16 cellular contexts compared by ENCODE assay signal in genomic region chr7:102047167-102047566, GRCh38.
DNase-seq lines count a peak whose midpoint lies in the region; ATAC-seq, FAIRE-seq and TF ChIP-seq lines count a peak whose summit lies in the region.
"Had no signal": no experiment of that assay in that cellular context is flagged by ENCODE, and none has a peak within 500 bp of the region (broad histone marks: within the 10 kb centered on the region; RNA-seq: fewer than 3 reads in every experiment).

No MANE protein-coding gene starts in this region.

- no peak for TF ChIP-seq POLR2A in HepG2 (IDR thresholded peaks at IDR 0.05; ENCODE audit: insufficient read depth in 1 of 2, low read depth in 2 of 2, low read length in 2 of 2)
- no peak for TF ChIP-seq POLR2A in right lobe of liver (IDR thresholded peaks at IDR 0.05)
- TF ChIP-seq POLR2A in H1 (IDR thresholded peaks at IDR 0.05; ENCODE audit: control extremely low read depth in 1 of 2, low read depth in 2 of 2, low read length in 2 of 2): no peak

- H3K79me1 ChIP-seq in H1 (ENCODE audit: low read depth, low read length): peaks cover 5% of the 10 kb centered on the region; the same call in 1 of the 2 replicates

- H3K4me3 ChIP-seq in HepG2 (replicated peaks in 1 of 3; ENCODE audit: insufficient read depth in 1 of 3, low read depth in 2 of 3, low read length in 3 of 3): no peak overlapping the region
- no peak overlapping the region for H3K4me3 ChIP-seq in right lobe of liver
- no peak overlapping the region for H3K4me3 ChIP-seq in HEK293 (ENCODE audit: low read depth, low read length)
- H3K4me3 ChIP-seq in H1 (ENCODE audit: extremely low read depth in 1 of 4, insufficient read depth in 2 of 4, low read depth in 3 of 4, low read length in 4 of 4): no peak overlapping the region
- no peak overlapping the region for H3K4me3 ChIP-seq in BE2C (ENCODE audit: low read depth, low read length)
- H3K4me3 ChIP-seq in left lung: no peak overlapping the region
- H3K4me3 ChIP-seq: GM23338 had no signal

- no peak overlapping the region for H2BK12ac ChIP-seq in H1 (ENCODE audit: low read depth, low read length)

- DNase-seq in HepG2 (ENCODE audit: low spot score) (no peak), right lobe of liver (no peak), H1 (ENCODE audit: low read depth in 1 of 2, low spot score in 2 of 2) (no peak), BE2C (no peak), left lung (no peak)
- no peak for DNase-seq in activated CD4-positive, CD25-positive, alpha-beta regulatory T cell treated with anti-CD3 and anti-CD28 coated beads, Interleukin-2, amount 50 U/mL, for 72 hours
- DNase-seq: 8988T; CD4-positive, alpha-beta memory T cell; DMS153; DMS79; GF-D8; H7 had no signal

- H3K23me2 ChIP-seq in H1 (ENCODE audit: low read depth, low read length): peaks cover 5% of the 10 kb centered on the region; the same call in 1 of the 2 replicates

- H3K18ac ChIP-seq in H1 (ENCODE audit: extremely low read depth, low read length): no peak overlapping the region

- WGBS in HepG2 (ENCODE audit: low lambda C conversion rate): 100% methylated on average over 1 of the region's 1 CpG
- WGBS in right lobe of liver (ENCODE audit: insufficient coverage, low coverage, low lambda C conversion rate, missing lambda C conversion rate): 100% methylated on average over 1 of the region's 1 CpG
- WGBS in H1 (ENCODE audit: extremely low coverage in 1 of 2, insufficient coverage in 1 of 2, insufficient read length in 1 of 2, insufficient replicate concordance in 2 of 2, low coverage in 1 of 2, low lambda C conversion rate in 2 of 2, missing lambda C conversion rate in 1 of 2), 2 experiments: 80% methylated on average over 1 of the region's 1 CpG; no CpG with 5 or more reads in 1 of the 2 experiments

- POLR2A ChIA-PET in HepG2 (lab: Yijun Ruan, JAX): no interaction called here
- POLR2A ChIA-PET in HEK293 (lab: Yijun Ruan, JAX): no interaction called here
- POLR2A ChIA-PET in H1 (lab: Charles Lee; ENCODE audit: partially characterized antibody): no interaction called here

- ATAC-seq in HepG2 (no peak), right lobe of liver (no peak), left lung (no peak), GM21528 (IDR thresholded peaks at IDR 0.05; ENCODE audit: low FRiP score, unreplicated experiment) (no peak)
- ATAC-seq: GM23338 had no signal

- no peak overlapping the region for H2BK15ac ChIP-seq in H1 (ENCODE audit: low read length)

- no peak overlapping the region for H2BK5ac ChIP-seq in H1 (ENCODE audit: low read depth, low read length)

- no peak overlapping the region for H3K23ac ChIP-seq in H1 (ENCODE audit: insufficient read length)

- no peak overlapping the region for H3K4ac ChIP-seq in H1 (replicated peaks; ENCODE audit: insufficient read length, low read depth, low read length)

- no peak overlapping the region for H3K14ac ChIP-seq in H1 (ENCODE audit: insufficient read length)

- H3K9me3 ChIP-seq in HepG2 (ENCODE audit: low read length) (no peaks in the 10 kb centered on the region), right lobe of liver (no peaks in the 10 kb centered on the region), HEK293 (ENCODE audit: control insufficient read depth, insufficient read depth, low read depth, low read length) (no peaks in the 10 kb centered on the region), H1 (ENCODE audit: insufficient read depth in 2 of 2, low read depth in 1 of 2, low read length in 1 of 2) (no peaks in the 10 kb centered on the region), BE2C (no peaks in the 10 kb centered on the region), left lung (no peaks in the 10 kb centered on the region)

- H2AFZ ChIP-seq in HepG2 (ENCODE audit: low read length) (no peak overlapping the region), H1 (ENCODE audit: low read length) (no peak overlapping the region)
- H2AFZ ChIP-seq: GM23338 had no signal

- no peak overlapping the region for H2BK120ac ChIP-seq in H1 (replicated peaks; ENCODE audit: low read depth, low read length)

- H3K79me2 ChIP-seq in HepG2 (ENCODE audit: insufficient read depth, low read length) (no peaks in the 10 kb centered on the region), H1 (ENCODE audit: control insufficient read depth in 1 of 2, insufficient read depth in 2 of 2, low read length in 2 of 2) (no peaks in the 10 kb centered on the region; a peak in 1 of 4 replicates)

- CTCF ChIA-PET in HepG2 (lab: Yijun Ruan, JAX; ENCODE audit: low intra/inter-chr PET ratio, low total read pairs): no interaction called here
- CTCF ChIA-PET in HEK293 (lab: Yijun Ruan, JAX): interaction anchor here (0.6 kb wide), 2 partner anchors 191 to 343 kb away, joined by 4 read pairs; no protein-coding TSS in a partner anchor
- CTCF ChIA-PET in H1 (lab: Charles Lee; ENCODE audit: partially characterized antibody): interaction anchor here (1.1 kb wide), 2 partner anchors 8 to 27 kb away, joined by 3 to 4 read pairs; no protein-coding TSS in a partner anchor

- TF ChIP-seq CTCF in HepG2 (CRISPR knock-in tag; IDR thresholded peaks at IDR 0.05): no peak
- TF ChIP-seq CTCF in right lobe of liver (IDR thresholded peaks at IDR 0.05): no peak
- no peak for TF ChIP-seq CTCF in HEK293 (tag by site-specific recombination; IDR thresholded peaks at IDR 0.05)
- TF ChIP-seq CTCF in H1 (IDR thresholded peaks at IDR 0.05; ENCODE audit: control extremely low read depth in 1 of 3, insufficient read depth in 1 of 3, low read depth in 1 of 3, low read length in 3 of 3): no peak
- TF ChIP-seq CTCF in BE2C (IDR thresholded peaks at IDR 0.05; ENCODE audit: low read depth, low read length): no peak
- TF ChIP-seq CTCF in left lung (IDR thresholded peaks at IDR 0.05): no peak

- intact Hi-C loops in HepG2 (cut with micrococcal nuclease; ENCODE audit: unreplicated experiment): no loop called here
- intact Hi-C loops in right lobe of liver (cut with DNase I): no loop called here
- intact Hi-C loops in left lung (cut with DNase I): no loop called here

- no peaks in the 10 kb centered on the region for H3K27me3 ChIP-seq in HepG2 (ENCODE audit: control insufficient read depth in 1 of 2, insufficient read depth in 2 of 2, low read length in 2 of 2)
- no peaks in the 10 kb centered on the region for H3K27me3 ChIP-seq in right lobe of liver
- H3K27me3 ChIP-seq in H1 (replicated peaks in 1 of 4; ENCODE audit: control insufficient read depth in 3 of 4, extremely low read depth in 1 of 4, insufficient read depth in 3 of 4, low read length in 3 of 4): no peaks in the 10 kb centered on the region
- no peaks in the 10 kb centered on the region for H3K27me3 ChIP-seq in BE2C
- H3K27me3 ChIP-seq in left lung: no peaks in the 10 kb centered on the region

- H3K27ac ChIP-seq in HepG2 (ENCODE audit: extremely low read length, insufficient read depth, low read length) (no peak overlapping the region), right lobe of liver (no peak overlapping the region), HEK293 (ENCODE audit: extremely low read depth, low read depth, low read length) (no peak overlapping the region), H1 (ENCODE audit: low read depth, low read length) (no peak overlapping the region), left lung (no peak overlapping the region)
- H3K27ac ChIP-seq: C4-2B had no signal

- no peak overlapping the region for H3K56ac ChIP-seq in H1 (replicated peaks; ENCODE audit: insufficient read length, low read depth, low read length)

- TF ChIP-seq EP300 in HepG2 (IDR thresholded peaks at IDR 0.05; ENCODE audit: low read depth in 2 of 2, low read length in 2 of 2) (no peak), HepG2 (CRISPR knock-in tag; IDR thresholded peaks at IDR 0.05; ENCODE audit: borderline replicate concordance) (no peak), H1 (IDR thresholded peaks at IDR 0.05; ENCODE audit: borderline replicate concordance in 1 of 2, low read depth in 2 of 2, low read length in 2 of 2) (no peak)

- BruUV-seq in HepG2 (replicated peaks; lab: Mats Ljungman, UMichigan): no TSS peak

- H3K36me3 ChIP-seq in HepG2 (replicated peaks in 1 of 2; ENCODE audit: control insufficient read depth in 1 of 2, insufficient read depth in 2 of 2, low read length in 2 of 2): peaks cover 0 to 3% of the 10 kb centered on the region in 2 experiments; a peak in 1 of 5 replicates
- H3K36me3 ChIP-seq in right lobe of liver: no peaks in the 10 kb centered on the region
- H3K36me3 ChIP-seq in HEK293 (ENCODE audit: control insufficient read depth in 2 of 2, insufficient read depth in 1 of 2, low read length in 2 of 2): no peaks in the 10 kb centered on the region
- no peaks in the 10 kb centered on the region for H3K36me3 ChIP-seq in H1 (ENCODE audit: control insufficient read depth in 2 of 4, insufficient read depth in 4 of 4, low read length in 3 of 4)
- no peaks in the 10 kb centered on the region for H3K36me3 ChIP-seq in BE2C
- H3K36me3 ChIP-seq in left lung: peaks cover 0 to 8% of the 10 kb centered on the region in 2 donors

- no peak overlapping the region for H4K5ac ChIP-seq in H1 (ENCODE audit: insufficient read length, low read depth, low read length)

- no peak overlapping the region for H4K91ac ChIP-seq in H1 (replicated peaks; ENCODE audit: insufficient read length, low read length)

- no peak for FAIRE-seq in HepG2 (lab: Jason Lieb, UNC)
- FAIRE-seq in H1 (lab: Jason Lieb, UNC): no peak

- H4K8ac ChIP-seq in H1 (ENCODE audit: extremely low read depth, insufficient read depth, low read length): no peak overlapping the region

- H2BK20ac ChIP-seq in H1 (ENCODE audit: low read length): no peak overlapping the region

- H2AK5ac ChIP-seq in H1 (ENCODE audit: low read depth, low read length): 0 out of 2 replicates have a peak overlapping the region, but pooled peaks have one; percentile 65

- no peak overlapping the region for H3K9ac ChIP-seq in HepG2 (ENCODE audit: insufficient read depth, low read depth, low read length)
- H3K9ac ChIP-seq in H1 (replicated peaks in 1 of 4; ENCODE audit: extremely low read depth in 1 of 4, low read depth in 3 of 4, low read length in 3 of 4): no peak overlapping the region

- H3K4me2 ChIP-seq in HepG2 (ENCODE audit: low read depth, low read length) (no peak overlapping the region), H1 (ENCODE audit: insufficient read depth in 1 of 2, low read depth in 2 of 2, low read length in 2 of 2) (no peak overlapping the region)
- H3K4me2 ChIP-seq: GM23338 had no signal

- in situ Hi-C loops in HepG2 (cut with HindIII; ENCODE audit: extremely low pct_ligation_motif_present, low pct_unique_long_range_greater_than_20kb): no loop called here

- H3K4me1 ChIP-seq in HepG2 (ENCODE audit: insufficient read depth, low read length) (peaks cover 2% of the 10 kb centered on the region), right lobe of liver (peaks cover 0 to 4% (median 0%) of the 10 kb centered on the region in 4 donors), HEK293 (ENCODE audit: control insufficient read depth, insufficient read depth, low read length) (peaks cover 6% of the 10 kb centered on the region), H1 (replicated peaks in 1 of 4; ENCODE audit: control insufficient read depth in 3 of 4, insufficient read depth in 4 of 4, low read length in 3 of 4) (no peaks in the 10 kb centered on the region; a peak in 1 of 7 replicates), BE2C (peaks cover 9% of the 10 kb centered on the region), left lung (peaks cover 0 to 22% of the 10 kb centered on the region in 2 donors)

- TF ChIP-seq RAD21 in HepG2 (CRISPR knock-in tag; IDR thresholded peaks at IDR 0.05): no peak
- TF ChIP-seq RAD21 in H1 (IDR thresholded peaks at IDR 0.05 in 1 of 2, conservative IDR thresholded peaks at IDR 0.05 in 1 of 2; ENCODE audit: low read depth in 2 of 2, low read length in 2 of 2): no peak

- H4K20me1 ChIP-seq in HepG2 (ENCODE audit: insufficient read depth, low read length) (no peaks in the 10 kb centered on the region), H1 (replicated peaks in 1 of 2; ENCODE audit: control insufficient read depth in 1 of 2, insufficient read depth in 2 of 2, low read length in 2 of 2) (peaks cover 6 to 14% of the 10 kb centered on the region in 2 experiments)

Comparison
In these comparisons a context has a peak if more than half of its experiments do, and no peak if none do; other contexts are left out.
1. Of the 63 proteins assayed by ChIP-seq in both HepG2 and HEK293: peak only in HepG2: none; only in HEK293: ZBTB26 and ZNF670; in both: none; in neither: 61.